1 cellular context compared by ENCODE assay signal in genomic region chr20:32451682-32452461, GRCh38.
TF ChIP-seq lines count a peak whose summit lies in the region.

No MANE protein-coding gene starts in this region.

TF ChIP-seq in HepG2, 621 proteins besides CTCF, POLR2A, EP300 and RAD21 (continued from another document):
- TF ChIP-seq, protein P1, sequence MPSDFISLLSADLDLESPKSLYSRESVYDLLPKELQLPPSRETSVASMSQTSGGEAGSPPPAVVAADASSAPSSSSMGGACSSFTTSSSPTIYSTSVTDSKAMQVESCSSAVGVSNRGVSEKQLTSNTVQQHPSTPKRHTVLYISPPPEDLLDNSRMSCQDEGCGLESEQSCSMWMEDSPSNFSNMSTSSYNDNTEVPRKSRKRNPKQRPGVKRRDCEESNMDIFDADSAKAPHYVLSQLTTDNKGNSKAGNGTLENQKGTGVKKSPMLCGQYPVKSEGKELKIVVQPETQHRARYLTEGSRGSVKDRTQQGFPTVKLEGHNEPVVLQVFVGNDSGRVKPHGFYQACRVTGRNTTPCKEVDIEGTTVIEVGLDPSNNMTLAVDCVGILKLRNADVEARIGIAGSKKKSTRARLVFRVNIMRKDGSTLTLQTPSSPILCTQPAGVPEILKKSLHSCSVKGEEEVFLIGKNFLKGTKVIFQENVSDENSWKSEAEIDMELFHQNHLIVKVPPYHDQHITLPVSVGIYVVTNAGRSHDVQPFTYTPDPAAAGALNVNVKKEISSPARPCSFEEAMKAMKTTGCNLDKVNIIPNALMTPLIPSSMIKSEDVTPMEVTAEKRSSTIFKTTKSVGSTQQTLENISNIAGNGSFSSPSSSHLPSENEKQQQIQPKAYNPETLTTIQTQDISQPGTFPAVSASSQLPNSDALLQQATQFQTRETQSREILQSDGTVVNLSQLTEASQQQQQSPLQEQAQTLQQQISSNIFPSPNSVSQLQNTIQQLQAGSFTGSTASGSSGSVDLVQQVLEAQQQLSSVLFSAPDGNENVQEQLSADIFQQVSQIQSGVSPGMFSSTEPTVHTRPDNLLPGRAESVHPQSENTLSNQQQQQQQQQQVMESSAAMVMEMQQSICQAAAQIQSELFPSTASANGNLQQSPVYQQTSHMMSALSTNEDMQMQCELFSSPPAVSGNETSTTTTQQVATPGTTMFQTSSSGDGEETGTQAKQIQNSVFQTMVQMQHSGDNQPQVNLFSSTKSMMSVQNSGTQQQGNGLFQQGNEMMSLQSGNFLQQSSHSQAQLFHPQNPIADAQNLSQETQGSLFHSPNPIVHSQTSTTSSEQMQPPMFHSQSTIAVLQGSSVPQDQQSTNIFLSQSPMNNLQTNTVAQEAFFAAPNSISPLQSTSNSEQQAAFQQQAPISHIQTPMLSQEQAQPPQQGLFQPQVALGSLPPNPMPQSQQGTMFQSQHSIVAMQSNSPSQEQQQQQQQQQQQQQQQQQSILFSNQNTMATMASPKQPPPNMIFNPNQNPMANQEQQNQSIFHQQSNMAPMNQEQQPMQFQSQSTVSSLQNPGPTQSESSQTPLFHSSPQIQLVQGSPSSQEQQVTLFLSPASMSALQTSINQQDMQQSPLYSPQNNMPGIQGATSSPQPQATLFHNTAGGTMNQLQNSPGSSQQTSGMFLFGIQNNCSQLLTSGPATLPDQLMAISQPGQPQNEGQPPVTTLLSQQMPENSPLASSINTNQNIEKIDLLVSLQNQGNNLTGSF (CRISPR knock-in tag; IDR thresholded peaks at IDR 0.05) = 0 out of 2 replicates have a peak, but pooled peaks have one; percentile 27
- TF ChIP-seq ZNF792 (CRISPR knock-in tag; IDR thresholded peaks at IDR 0.05) (no peak), NRL (CRISPR knock-in tag; IDR thresholded peaks at IDR 0.05; ENCODE audit: borderline replicate concordance) (0 out of 2 replicates have a peak, but pooled peaks have one; percentile 56), KDM5B (CRISPR knock-in tag; IDR thresholded peaks at IDR 0.05; ENCODE audit: borderline replicate concordance) (peak; percentile 11; the same call in 1 of the 2 replicates), ZNF776 (CRISPR knock-in tag; IDR thresholded peaks at IDR 0.05) (0 out of 2 replicates have a peak, but pooled peaks have one; percentile 10), ZNF598 (CRISPR knock-in tag; IDR thresholded peaks at IDR 0.05; ENCODE audit: borderline replicate concordance) (0 out of 2 replicates have a peak, but pooled peaks have one; percentile 53), DR1 (CRISPR knock-in tag; IDR thresholded peaks at IDR 0.05) (0 out of 2 replicates have a peak, but pooled peaks have one; percentile 53), MXD1 (CRISPR knock-in tag; IDR thresholded peaks at IDR 0.05) (0 out of 2 replicates have a peak, but pooled peaks have one; percentile 9), POLR2G (IDR thresholded peaks at IDR 0.05; ENCODE audit: low read depth, low read length) (0 out of 2 replicates have a peak, but pooled peaks have one; percentile 1), ZNF788 (CRISPR knock-in tag; IDR thresholded peaks at IDR 0.05; ENCODE audit: borderline replicate concordance) (peak; percentile 24; the same call in 1 of the 2 replicates), ZBTB26 (CRISPR knock-in tag; IDR thresholded peaks at IDR 0.05; ENCODE audit: borderline replicate concordance) (no peak), NFKB2 (CRISPR knock-in tag; IDR thresholded peaks at IDR 0.05; ENCODE audit: borderline replicate concordance) (peak; percentile 61; the same call in 1 of the 2 replicates), MTA1 (CRISPR knock-in tag; IDR thresholded peaks at IDR 0.05; ENCODE audit: borderline replicate concordance) (peak; percentile 29; the same call in 1 of the 2 replicates), STAG1 (CRISPR knock-in tag; IDR thresholded peaks at IDR 0.05) (peak; percentile 31), RBM22 (optimal IDR thresholded peaks at IDR 0.05; ENCODE audit: low read length) (peak; percentile 54), SALL2 (CRISPR knock-in tag; IDR thresholded peaks at IDR 0.05) (0 out of 2 replicates have a peak, but pooled peaks have one; percentile 49), AGO2 (optimal IDR thresholded peaks at IDR 0.05; ENCODE audit: low read depth, low read length) (peak; percentile 96), ARNT2 (CRISPR knock-in tag; IDR thresholded peaks at IDR 0.05; ENCODE audit: low read depth) (no peak)
- TF ChIP-seq, protein P2, sequence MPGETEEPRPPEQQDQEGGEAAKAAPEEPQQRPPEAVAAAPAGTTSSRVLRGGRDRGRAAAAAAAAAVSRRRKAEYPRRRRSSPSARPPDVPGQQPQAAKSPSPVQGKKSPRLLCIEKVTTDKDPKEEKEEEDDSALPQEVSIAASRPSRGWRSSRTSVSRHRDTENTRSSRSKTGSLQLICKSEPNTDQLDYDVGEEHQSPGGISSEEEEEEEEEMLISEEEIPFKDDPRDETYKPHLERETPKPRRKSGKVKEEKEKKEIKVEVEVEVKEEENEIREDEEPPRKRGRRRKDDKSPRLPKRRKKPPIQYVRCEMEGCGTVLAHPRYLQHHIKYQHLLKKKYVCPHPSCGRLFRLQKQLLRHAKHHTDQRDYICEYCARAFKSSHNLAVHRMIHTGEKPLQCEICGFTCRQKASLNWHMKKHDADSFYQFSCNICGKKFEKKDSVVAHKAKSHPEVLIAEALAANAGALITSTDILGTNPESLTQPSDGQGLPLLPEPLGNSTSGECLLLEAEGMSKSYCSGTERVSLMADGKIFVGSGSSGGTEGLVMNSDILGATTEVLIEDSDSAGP (CRISPR knock-in tag; IDR thresholded peaks at IDR 0.05; ENCODE audit: borderline replicate concordance) = peak; percentile 41; the same call in 1 of the 2 replicates
- TF ChIP-seq, protein P3, sequence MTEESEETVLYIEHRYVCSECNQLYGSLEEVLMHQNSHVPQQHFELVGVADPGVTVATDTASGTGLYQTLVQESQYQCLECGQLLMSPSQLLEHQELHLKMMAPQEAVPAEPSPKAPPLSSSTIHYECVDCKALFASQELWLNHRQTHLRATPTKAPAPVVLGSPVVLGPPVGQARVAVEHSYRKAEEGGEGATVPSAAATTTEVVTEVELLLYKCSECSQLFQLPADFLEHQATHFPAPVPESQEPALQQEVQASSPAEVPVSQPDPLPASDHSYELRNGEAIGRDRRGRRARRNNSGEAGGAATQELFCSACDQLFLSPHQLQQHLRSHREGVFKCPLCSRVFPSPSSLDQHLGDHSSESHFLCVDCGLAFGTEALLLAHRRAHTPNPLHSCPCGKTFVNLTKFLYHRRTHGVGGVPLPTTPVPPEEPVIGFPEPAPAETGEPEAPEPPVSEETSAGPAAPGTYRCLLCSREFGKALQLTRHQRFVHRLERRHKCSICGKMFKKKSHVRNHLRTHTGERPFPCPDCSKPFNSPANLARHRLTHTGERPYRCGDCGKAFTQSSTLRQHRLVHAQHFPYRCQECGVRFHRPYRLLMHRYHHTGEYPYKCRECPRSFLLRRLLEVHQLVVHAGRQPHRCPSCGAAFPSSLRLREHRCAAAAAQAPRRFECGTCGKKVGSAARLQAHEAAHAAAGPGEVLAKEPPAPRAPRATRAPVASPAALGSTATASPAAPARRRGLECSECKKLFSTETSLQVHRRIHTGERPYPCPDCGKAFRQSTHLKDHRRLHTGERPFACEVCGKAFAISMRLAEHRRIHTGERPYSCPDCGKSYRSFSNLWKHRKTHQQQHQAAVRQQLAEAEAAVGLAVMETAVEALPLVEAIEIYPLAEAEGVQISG (CRISPR knock-in tag; IDR thresholded peaks at IDR 0.05) = no peak
TF ChIP-seq in HepG2: peak in this region for 19.
